19 cellular contexts compared by ENCODE assay signal in the genomic region with DNA sequence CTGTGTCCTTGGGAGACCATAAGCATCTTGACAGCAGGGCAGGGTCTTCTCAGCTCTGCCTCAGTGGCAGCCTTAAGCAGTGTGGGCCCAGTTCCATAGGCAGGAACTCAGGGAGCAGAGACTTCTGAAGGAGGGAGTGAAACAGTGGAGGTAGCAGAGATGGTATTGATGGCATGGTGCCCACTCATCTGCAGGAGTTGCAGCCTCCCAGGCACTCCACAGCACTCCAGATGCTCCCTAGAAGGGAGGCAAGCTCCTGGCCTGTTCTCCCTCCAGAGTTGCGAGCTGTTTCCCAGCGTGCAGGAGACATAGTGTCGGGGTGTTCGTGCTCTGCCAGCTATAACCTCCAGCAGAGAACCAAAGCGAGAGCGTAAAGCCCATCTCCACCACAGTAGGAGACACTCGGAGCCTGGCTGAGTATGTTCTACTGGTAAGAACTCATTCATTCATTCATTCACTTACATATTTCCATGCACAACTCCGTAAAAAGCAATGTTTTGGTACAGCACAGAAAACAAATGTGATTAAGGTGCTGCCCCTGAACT. TPM values are rescaled to one million over a fixed set of nuclear protein-coding genes. Genes with fewer than 3 reads are reported as not detected.
DNase-seq lines count a peak whose midpoint lies in the region; ATAC-seq and TF ChIP-seq lines count a peak whose summit lies in the region.
"Had no signal": no experiment of that assay in that cellular context is flagged by ENCODE, and none has a peak within 500 bp of the region (broad histone marks: within the 10 kb centered on the region; RNA-seq: fewer than 3 reads in every experiment).

No MANE protein-coding gene starts in this region.

- in situ Hi-C loops in GM13977 (cut with MboI; ENCODE audit: low pct_unique_long_range_greater_than_20kb, low sequenced_read_pairs, unreplicated experiment), result no loop called here

- no peak overlapping the region for H3K4me3 ChIP-seq in coronary artery
- H3K4me3 ChIP-seq: MG63 had no signal

- TF ChIP-seq CTCF in GM13977 (IDR thresholded peaks at IDR 0.05; ENCODE audit: extremely low read depth, insufficient read depth, missing control alignments) (no peak), coronary artery (IDR thresholded peaks at IDR 0.05) (no peak)

- DNase-seq in NCI-H1694 (lab: John Stamatoyannopoulos, UW), result peak; percentile 14
- DNase-seq in NCI-H1694 treated with DMSO at 0.1 percent for 48 hours (lab: John Stamatoyannopoulos, UW), result no peak
- DNase-seq in GM13977 (ENCODE audit: low spot score), result peak; percentile 4
- peak; percentile 54 for DNase-seq in coronary artery (ENCODE audit: low spot score)
- peak; percentile 12 for DNase-seq in sciatic nerve (ENCODE audit: low spot score)
- DNase-seq in NCI-H1092 treated with DMSO at 0.1 percent for 48 hours (lab: John Stamatoyannopoulos, UW), result no peak
- DNase-seq: 8988T; BE2C; MG63; NCI-H1105; NCI-H187; NK-92 treated with Interleukin-12 subunit alpha and Interleukin-12 subunit beta, amount 100 ng/mL, for 24 hours; SIG-M5 had no signal

- no peak for ATAC-seq in sciatic nerve
- no peak for ATAC-seq in HG03520 (IDR thresholded peaks at IDR 0.05; ENCODE audit: unreplicated experiment)
- ATAC-seq in HG03175 (IDR thresholded peaks at IDR 0.05; ENCODE audit: unreplicated experiment), result no peak
- ATAC-seq: HCT116 had no signal

- H3K27ac ChIP-seq in coronary artery, result no peak overlapping the region

- intact Hi-C loops in sciatic nerve (cut with DNase I), result no loop called here

RNA-seq across cellular contexts. Expression of gene UNC5A, which starts 31.4 kb away (rescaled TPM):
- not detected for total RNA-seq in sciatic nerve
- total RNA-seq: CD4-positive, alpha-beta T cell; OCI-LY7; RPMI7951 had no signal

Comparison
In these comparisons a context has a peak if more than half of its experiments do, and no peak if none do; other contexts are left out.
1. DNase-seq: peak in NCI-H1694 (single experiment), GM13977 (single experiment), coronary artery (single experiment) and sciatic nerve (single experiment); none in NCI-H1694 treated with DMSO at 0.1 percent for 48 hours (single experiment) and NCI-H1092 treated with DMSO at 0.1 percent for 48 hours (single experiment).